Comparison of ENCODE assay signal across 25 cellular contexts in the genomic region with DNA sequence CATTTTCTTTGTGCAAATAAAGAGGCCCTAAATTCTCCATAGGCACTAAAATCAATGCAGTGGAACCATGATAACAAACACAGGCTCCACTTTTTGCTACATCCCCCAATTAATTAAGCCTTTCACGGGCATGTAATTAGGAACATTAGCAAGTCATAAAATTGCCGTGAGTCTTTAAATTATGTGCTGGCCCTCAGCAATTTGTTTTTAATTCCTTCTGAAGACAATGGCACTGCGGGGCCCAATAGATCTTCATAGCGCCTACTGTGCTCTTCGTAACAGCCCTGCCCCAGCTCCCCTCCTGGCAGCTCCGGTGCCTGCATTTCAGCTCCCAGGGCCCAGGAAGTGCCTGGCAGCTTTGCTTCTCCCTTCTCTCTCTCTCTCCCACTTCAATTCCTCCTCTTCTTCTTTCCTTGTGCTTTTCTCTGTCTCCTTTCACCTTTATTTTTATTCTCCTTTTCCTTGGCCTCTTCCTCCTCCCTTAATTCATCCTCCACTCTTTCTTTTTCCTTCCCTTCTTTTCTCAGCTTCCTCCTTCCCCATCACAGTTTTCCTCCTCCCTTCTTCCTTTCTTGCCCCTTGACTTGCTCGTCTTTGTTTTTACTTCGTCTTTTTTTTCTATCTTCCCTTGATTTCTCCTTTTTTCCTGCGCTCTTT.
DNase-seq lines count a peak whose midpoint lies in the region; ATAC-seq and TF ChIP-seq lines count a peak whose summit lies in the region.
"Had no signal": no experiment of that assay in that cellular context is flagged by ENCODE, and none has a peak within 500 bp of the region (broad histone marks: within the 10 kb centered on the region; RNA-seq: fewer than 3 reads in every experiment).

No MANE protein-coding gene starts in this region.

- H3K4me1 Mint-ChIP-seq in activated naive CD8-positive, alpha-beta T cell (ENCODE audit: low read depth), result no peaks in the 10 kb centered on the region
- no peaks in the 10 kb centered on the region for H3K4me1 Mint-ChIP-seq in activated naive CD8-positive, alpha-beta T cell treated with anti-CD3 and anti-CD28 coated beads for 36 hours
- H3K4me1 Mint-ChIP-seq: activated naive CD4-positive, alpha-beta T cell treated with anti-CD3 and anti-CD28 coated beads, Interleukin-2, amount 10 ng/mL, durations not matched to agents 7 days and 5 days had no signal

- peak overlapping the region; percentile 66 for H3K27ac Mint-ChIP-seq in activated naive CD8-positive, alpha-beta T cell
- no peak overlapping the region for H3K27ac Mint-ChIP-seq in activated naive CD8-positive, alpha-beta T cell treated with anti-CD3 and anti-CD28 coated beads for 36 hours
- H3K27ac Mint-ChIP-seq: activated naive CD4-positive, alpha-beta T cell treated with anti-CD3 and anti-CD28 coated beads, Interleukin-2, amount 10 ng/mL, durations not matched to agents 7 days and 5 days had no signal

- H3K27me3 ChIP-seq in iPS-20b (ENCODE audit: insufficient read depth, low read length) (0 out of 2 replicates have a peak, but pooled peaks cover 8% of the 10 kb centered on the region), body of pancreas (no peaks in the 10 kb centered on the region)
- H3K27me3 ChIP-seq: BLaER1 treated with 17β-estradiol and CSF1 and Interleukin-3, amounts not matched to agents 10 nM and 100 nM; right lobe of liver; uterus had no signal

- no peak for DNase-seq in activated naive CD8-positive, alpha-beta T cell treated with anti-CD3 and anti-CD28 coated beads for 36 hours
- peak; percentile 67 for DNase-seq in NCI-H748 (lab: John Stamatoyannopoulos, UW; ENCODE audit: unreplicated experiment)
- DNase-seq in body of pancreas, result no peak
- DNase-seq in head of caudate nucleus, result no peak
- DNase-seq: activated naive CD4-positive, alpha-beta T cell treated with anti-CD3 and anti-CD28 coated beads, Interleukin-2, amount 10 ng/mL, durations not matched to agents 7 days and 5 days; Caco-2; DMS79 treated with DMSO at 0.1 percent for 48 hours; GOT3; left ventricle myocardium inferior; NCI-H1694 treated with DMSO at 0.1 percent for 48 hours; NCI-H2227 treated with DMSO at 0.1 percent for 48 hours; NCI-H82; right lobe of liver; Right ventricle myocardium superior; stimulated activated CD4-positive, alpha-beta T cell treated with anti-CD3 and anti-CD28 coated beads, Interleukin-12 subunit alpha, Interleukin-12 subunit beta, amount 100 ng/mL, for 4 hours; stimulated activated CD4-positive, alpha-beta T cell treated with anti-CD3 and anti-CD28 coated beads, Interleukin-4, amount 100 ng/mL, for 24 hours; stimulated activated naive CD4-positive, alpha-beta T cell; uterus had no signal

- intact Hi-C loops in body of pancreas (cut with DNase I) (no loop called here), head of caudate nucleus (cut with DNase I) (no loop called here)

- no peak for TF ChIP-seq POLR2A in body of pancreas (IDR thresholded peaks at IDR 0.05)

- H3K36me3 Mint-ChIP-seq in activated naive CD8-positive, alpha-beta T cell, result peaks cover 3% of the 10 kb centered on the region
- no peaks in the 10 kb centered on the region for H3K36me3 Mint-ChIP-seq in activated naive CD8-positive, alpha-beta T cell treated with anti-CD3 and anti-CD28 coated beads for 36 hours
- H3K36me3 Mint-ChIP-seq: activated naive CD4-positive, alpha-beta T cell treated with anti-CD3 and anti-CD28 coated beads, Interleukin-2, amount 10 ng/mL, durations not matched to agents 7 days and 5 days had no signal

- no peaks in the 10 kb centered on the region for H3K36me3 ChIP-seq in iPS-20b (ENCODE audit: insufficient read depth, low read depth, low read length)
- H3K36me3 ChIP-seq in body of pancreas (replicated peaks in 1 of 2; ENCODE audit: insufficient read depth in 1 of 2, low read depth in 2 of 2), result no peaks in the 10 kb centered on the region
- H3K36me3 ChIP-seq: BLaER1 treated with 17β-estradiol and CSF1 and Interleukin-3, amounts not matched to agents 10 nM and 100 nM; left ventricle myocardium inferior; right lobe of liver; uterus had no signal

- ATAC-seq in HG02973 (IDR thresholded peaks at IDR 0.05; ENCODE audit: unreplicated experiment) (no peak), body of pancreas (no peak), HG02840 (IDR thresholded peaks at IDR 0.05; ENCODE audit: low FRiP score, unreplicated experiment) (no peak)
- ATAC-seq: right lobe of liver had no signal

- peak overlapping the region; percentile 16; the same call in 1 of the 2 replicates for H3K4me3 ChIP-seq in iPS-20b (ENCODE audit: low read length)
- no peak overlapping the region for H3K4me3 ChIP-seq in body of pancreas
- H3K4me3 ChIP-seq: BLaER1 treated with 17β-estradiol and CSF1 and Interleukin-3, amounts not matched to agents 10 nM and 100 nM; left ventricle myocardium inferior; right lobe of liver; uterus had no signal

- H3K27ac ChIP-seq in iPS-20b (ENCODE audit: low read length), result no peak overlapping the region
- no peak overlapping the region for H3K27ac ChIP-seq in body of pancreas
- H3K27ac ChIP-seq: BLaER1 treated with 17β-estradiol and CSF1 and Interleukin-3, amounts not matched to agents 10 nM and 100 nM; left ventricle myocardium inferior; parathyroid adenoma; right lobe of liver; uterus had no signal

- H3K9me3 ChIP-seq in iPS-20b (ENCODE audit: insufficient read depth, low read depth, low read length), result no peaks in the 10 kb centered on the region
- H3K9me3 ChIP-seq in body of pancreas, result no peaks in the 10 kb centered on the region
- H3K9me3 ChIP-seq: Caco-2, right lobe of liver, uterus had no signal

- peaks cover 1% of the 10 kb centered on the region for H3K27me3 Mint-ChIP-seq in activated naive CD8-positive, alpha-beta T cell
- peaks cover 4% of the 10 kb centered on the region for H3K27me3 Mint-ChIP-seq in activated naive CD8-positive, alpha-beta T cell treated with anti-CD3 and anti-CD28 coated beads for 36 hours

- no peak overlapping the region for H3K4me3 Mint-ChIP-seq in activated naive CD8-positive, alpha-beta T cell
- H3K4me3 Mint-ChIP-seq in activated naive CD8-positive, alpha-beta T cell treated with anti-CD3 and anti-CD28 coated beads for 36 hours, result no peak overlapping the region
- H3K4me3 Mint-ChIP-seq: activated naive CD4-positive, alpha-beta T cell treated with anti-CD3 and anti-CD28 coated beads, Interleukin-2, amount 10 ng/mL, durations not matched to agents 7 days and 5 days; nephron had no signal

- peaks cover 3% of the 10 kb centered on the region for H3K9me3 Mint-ChIP-seq in activated naive CD8-positive, alpha-beta T cell (ENCODE audit: low read depth)
- H3K9me3 Mint-ChIP-seq in activated naive CD8-positive, alpha-beta T cell treated with anti-CD3 and anti-CD28 coated beads for 36 hours, result peaks cover 2% of the 10 kb centered on the region
- H3K9me3 Mint-ChIP-seq: activated naive CD4-positive, alpha-beta T cell treated with anti-CD3 and anti-CD28 coated beads, Interleukin-2, amount 10 ng/mL, durations not matched to agents 7 days and 5 days had no signal

- no peak overlapping the region for H3K9ac ChIP-seq in iPS-20b (ENCODE audit: low read depth, low read length)
- H3K9ac ChIP-seq: BLaER1 treated with 17β-estradiol and CSF1 and Interleukin-3, amounts not matched to agents 10 nM and 100 nM; parathyroid adenoma had no signal

- no peak for TF ChIP-seq CTCF in body of pancreas (IDR thresholded peaks at IDR 0.05)

- H3K4me1 ChIP-seq in iPS-20b (ENCODE audit: insufficient read depth, low read length) (peaks cover 15% of the 10 kb centered on the region; the same call in 1 of the 2 replicates), body of pancreas (no peaks in the 10 kb centered on the region)
- H3K4me1 ChIP-seq: Caco-2, left ventricle myocardium inferior, parathyroid adenoma, right lobe of liver, uterus had no signal

- WGBS in body of pancreas, 2 donors, result 48 to 61% methylated on average over 9 of the region's 9 CpGs
